ENCODE assay signal across 12 cellular contexts in the genomic region with DNA sequence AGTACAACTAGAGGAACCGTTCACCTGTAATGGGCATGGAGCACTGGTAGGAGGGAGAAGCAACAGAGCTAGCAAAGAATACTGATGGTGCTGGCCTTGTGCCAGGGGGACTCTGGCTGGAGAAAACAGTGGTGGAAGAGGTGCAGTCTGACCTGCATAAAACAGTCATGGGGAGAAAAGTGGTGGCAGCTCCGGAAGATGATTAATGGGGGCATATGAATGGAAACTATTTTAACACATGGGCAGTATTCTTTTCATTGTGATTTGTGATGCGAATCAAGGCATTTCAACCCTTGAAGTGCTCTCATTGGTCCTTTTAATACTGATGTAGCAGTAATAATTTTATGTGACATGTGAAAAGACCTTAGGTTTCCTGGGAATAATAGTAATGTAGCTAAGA.
A peak's percentile ranks its signal among the peaks of the same experiment; 100 is the strongest.
DNase-seq lines count a peak whose midpoint lies in the region; ATAC-seq, FAIRE-seq and TF ChIP-seq lines count a peak whose summit lies in the region.
"Had no signal": no experiment of that assay in that cellular context is flagged by ENCODE, and none has a peak within 500 bp of the region (broad histone marks: within the 10 kb centered on the region; RNA-seq: fewer than 3 reads in every experiment).

No MANE protein-coding gene starts in this region.

- FAIRE-seq in H54 (lab: Jason Lieb, UNC): peak; percentile 75

- H3K27me3 ChIP-seq in A673 (replicated peaks; ENCODE audit: insufficient read depth, low read depth, low read length, poor library complexity): no peaks in the 10 kb centered on the region
- H3K27me3 ChIP-seq: MG63 had no signal

- H3K4me3 ChIP-seq in A673 (ENCODE audit: low read depth, low read length, poor library complexity, severe bottlenecking): no peak overlapping the region
- no peak overlapping the region for H3K4me3 ChIP-seq in mucosa of descending colon
- H3K4me3 ChIP-seq: MG63 had no signal

- in situ Hi-C loops in SK-MEL-5 (cut with HindIII; ENCODE audit: low pct_unique_long_range_greater_than_20kb, low sequenced_read_pairs): no loop called here
- in situ Hi-C loops in GM13977 (cut with MboI; ENCODE audit: low pct_unique_long_range_greater_than_20kb, low sequenced_read_pairs, unreplicated experiment): no loop called here

- H3K9me3 ChIP-seq in A673 (ENCODE audit: low read depth, low read length, poor library complexity, severe bottlenecking) (no peaks in the 10 kb centered on the region), mucosa of descending colon (no peaks in the 10 kb centered on the region)
- H3K9me3 ChIP-seq: MG63 had no signal

- no TSS peak for BruUV-seq in A673 (replicated peaks; lab: Mats Ljungman, UMichigan)

- POLR2A ChIA-PET in A673 (lab: Charles Lee; ENCODE audit: low non-redundant PET): no interaction called here

- intact Hi-C loops in A673 (cut with micrococcal nuclease; ENCODE audit: unreplicated experiment): no loop called here
- intact Hi-C loops in mucosa of descending colon (cut with DNase I, micrococcal nuclease): no loop called here

- no peak overlapping the region for H3K27ac ChIP-seq in A673 (ENCODE audit: low read depth, low read length, poor library complexity, severe bottlenecking)
- H3K27ac ChIP-seq: C4-2B had no signal

- H3K4me1 ChIP-seq in A673 (ENCODE audit: insufficient read depth, low read length, poor library complexity, severe bottlenecking): peaks cover 12% of the 10 kb centered on the region
- no peaks in the 10 kb centered on the region for H3K4me1 ChIP-seq in mucosa of descending colon (ENCODE audit: low read depth)

- H3K36me3 ChIP-seq in A673 (ENCODE audit: insufficient read depth, low read length, poor library complexity, severe bottlenecking) (no peaks in the 10 kb centered on the region), mucosa of descending colon (ENCODE audit: low read depth) (no peaks in the 10 kb centered on the region)
- H3K36me3 ChIP-seq: MG63 had no signal

- TF ChIP-seq POLR2A in H54 (IDR thresholded peaks at IDR 0.05; ENCODE audit: low read depth, low read length): no peak

- CTCF ChIA-PET in A673 (lab: Charles Lee): no interaction called here

- TF ChIP-seq CTCF in A673 (conservative IDR thresholded peaks at IDR 0.05; ENCODE audit: low read depth, low read length) (no peak), GM13977 (IDR thresholded peaks at IDR 0.05; ENCODE audit: extremely low read depth, insufficient read depth, missing control alignments) (no peak), mucosa of descending colon (IDR thresholded peaks at IDR 0.05) (no peak)

- DNase-seq in A673 (ENCODE audit: low spot score): peak; percentile 25
- DNase-seq in H54 (ENCODE audit: insufficient read length, low spot score): peak; percentile 0
- peak; percentile 7 for DNase-seq in SK-MEL-5 (ENCODE audit: low read depth, low spot score)
- DNase-seq in hepatic stellate cell (ENCODE audit: low spot score): peak; percentile 2
- DNase-seq in GM13977 (ENCODE audit: low spot score): no peak
- no peak for DNase-seq in mucosa of descending colon
- DNase-seq: activated CD4-positive, alpha-beta T cell treated with anti-CD3 and anti-CD28 coated beads for 1 hour; MG63; PC-3 had no signal

- ATAC-seq in GM21619 (IDR thresholded peaks at IDR 0.05; ENCODE audit: unreplicated experiment): no peak
- no peak for ATAC-seq in GM19395 (IDR thresholded peaks at IDR 0.05; ENCODE audit: unreplicated experiment)
- ATAC-seq in mucosa of descending colon: no peak
- ATAC-seq: PC-3 had no signal

Comparison
In these comparisons a context has a peak if more than half of its experiments do, and no peak if none do; other contexts are left out.
1. DNase-seq: peak in A673 (single experiment), H54 (single experiment), SK-MEL-5 (single experiment) and hepatic stellate cell (single experiment); none in GM13977 (single experiment) and mucosa of descending colon (0 of 3).